14 cellular contexts compared by ENCODE assay signal in genomic region chr12:89243786-89244185, GRCh38.
DNase-seq lines count a peak whose midpoint lies in the region; ATAC-seq and TF ChIP-seq lines count a peak whose summit lies in the region.
"Had no signal": no experiment of that assay in that cellular context is flagged by ENCODE, and none has a peak within 500 bp of the region (broad histone marks: within the 10 kb centered on the region; RNA-seq: fewer than 3 reads in every experiment).

No MANE protein-coding gene starts in this region.

- H3K79me2 ChIP-seq in mesendoderm (ENCODE audit: control insufficient read depth, insufficient read depth, low read length), result no peaks in the 10 kb centered on the region

- no peak overlapping the region for H4K5ac ChIP-seq in mesendoderm (ENCODE audit: low read length)

- H3K36me3 Mint-ChIP-seq in activated CD8-positive, alpha-beta T cell treated with anti-CD3 and anti-CD28 coated beads for 36 hours (ENCODE audit: low read depth), result no peaks in the 10 kb centered on the region

- ATAC-seq in activated CD8-positive, alpha-beta T cell treated with anti-CD3 and anti-CD28 coated beads for 36 hours, result peak; percentile 25
- no peak for ATAC-seq in HG03354 (IDR thresholded peaks at IDR 0.05; ENCODE audit: poor library complexity, severe bottlenecking, unreplicated experiment)
- ATAC-seq in HG02571 (IDR thresholded peaks at IDR 0.05; ENCODE audit: unreplicated experiment), result no peak
- ATAC-seq: SK-N-SH treated with all-trans-retinoic acid at 6 μM for 48 hours had no signal

- H2BK15ac ChIP-seq in mesendoderm (replicated peaks; ENCODE audit: low read depth), result no peak overlapping the region

- no peak overlapping the region for H3K18ac ChIP-seq in mesendoderm (ENCODE audit: low read length)

- no peak overlapping the region for H3K23ac ChIP-seq in mesendoderm (ENCODE audit: low read length)

- H3K4me2 ChIP-seq in BLaER1 treated with 17β-estradiol and CSF1 and Interleukin-3, amounts not matched to agents 10 nM and 100 nM, result peak overlapping the region in 7 of 11 experiments; percentile 45 to 80 (median 72); a peak in 15 of 22 replicates
- H3K4me2 ChIP-seq in mesendoderm (ENCODE audit: low read length), result no peak overlapping the region

- intact Hi-C loops in activated CD8-positive, alpha-beta T cell treated with anti-CD3 and anti-CD28 coated beads for 36 hours (cut with micrococcal nuclease), result loop anchor here (5.0 kb wide), 1 partner anchor 81 kb away; no protein-coding TSS in a partner anchor

- peaks cover 0 to 14% (median 5%) of the 10 kb centered on the region in 11 experiments; a peak in 7 of 22 replicates for H3K9me3 ChIP-seq in BLaER1 treated with 17β-estradiol and CSF1 and Interleukin-3, amounts not matched to agents 10 nM and 100 nM (replicated peaks in 1 of 11)

- peaks cover 3% of the 10 kb centered on the region for H3K27me3 Mint-ChIP-seq in activated CD8-positive, alpha-beta T cell treated with anti-CD3 and anti-CD28 coated beads for 36 hours

- peaks cover 12 to 42% (median 25%) of the 10 kb centered on the region in 10 experiments for H3K4me1 ChIP-seq in BLaER1 treated with 17β-estradiol and CSF1 and Interleukin-3, amounts not matched to agents 10 nM and 100 nM
- peaks cover 19% of the 10 kb centered on the region for H3K4me1 ChIP-seq in mesendoderm (ENCODE audit: control insufficient read depth, low read depth, low read length)

- POLR2A ChIA-PET in activated CD8-positive, alpha-beta T cell treated with anti-CD3 and anti-CD28 coated beads for 36 hours (lab: Charles Lee), result interaction anchor here (1.0 to 2.5 kb wide), 6 partner anchors 8 to 204 kb away, joined by 3 to 10 read pairs (median 4); partner anchors contain the start of gene DUSP6

- no peaks in the 10 kb centered on the region for H3K36me3 ChIP-seq in BLaER1 treated with 17β-estradiol and CSF1 and Interleukin-3, amounts not matched to agents 10 nM and 100 nM
- H3K36me3 ChIP-seq in mesendoderm (ENCODE audit: control insufficient read depth, insufficient read depth, low read length), result no peaks in the 10 kb centered on the region

- H3K56ac ChIP-seq in mesendoderm (ENCODE audit: low read length), result peak overlapping the region; percentile 50

- H4K20me1 ChIP-seq in BLaER1 treated with 17β-estradiol and CSF1 and Interleukin-3, amounts not matched to agents 10 nM and 100 nM, result no peaks in the 10 kb centered on the region

- no peak overlapping the region for H3K4me3 ChIP-seq in BLaER1 treated with 17β-estradiol and CSF1 and Interleukin-3, amounts not matched to agents 10 nM and 100 nM
- H3K4me3 ChIP-seq in mesendoderm (ENCODE audit: low read length), result no peak overlapping the region

- no peak overlapping the region for H3K4me3 Mint-ChIP-seq in activated CD8-positive, alpha-beta T cell treated with anti-CD3 and anti-CD28 coated beads for 36 hours
- H3K4me3 Mint-ChIP-seq: endodermal cell had no signal

- peaks cover 37% of the 10 kb centered on the region for H3K4me1 Mint-ChIP-seq in activated CD8-positive, alpha-beta T cell treated with anti-CD3 and anti-CD28 coated beads for 36 hours (ENCODE audit: low read depth)

- H3K27me3 ChIP-seq in BLaER1 treated with 17β-estradiol and CSF1 and Interleukin-3, amounts not matched to agents 10 nM and 100 nM, result no peaks in the 10 kb centered on the region
- H3K27me3 ChIP-seq in mesendoderm (ENCODE audit: insufficient read depth, low read length, poor library complexity), result no peaks in the 10 kb centered on the region

- H2BK5ac ChIP-seq in mesendoderm (ENCODE audit: low read length), result peak overlapping the region; percentile 35

- H3K4ac ChIP-seq in mesendoderm (ENCODE audit: low read depth, low read length), result no peak overlapping the region

- H3K27ac Mint-ChIP-seq in activated CD8-positive, alpha-beta T cell treated with anti-CD3 and anti-CD28 coated beads for 36 hours, result peak overlapping the region; percentile 83
- H3K27ac Mint-ChIP-seq: endodermal cell had no signal

- no peak overlapping the region for H2BK120ac ChIP-seq in mesendoderm (ENCODE audit: low read depth, low read length)

- H3K79me1 ChIP-seq in mesendoderm (ENCODE audit: low read length), result no peaks in the 10 kb centered on the region

- H2AK5ac ChIP-seq in mesendoderm (ENCODE audit: low read length), result peak overlapping the region; percentile 89

- WGBS in mesendoderm (ENCODE audit: extremely low coverage, insufficient coverage, low lambda C conversion rate), result no CpG with 5 or more reads among the region's 1 CpG

- H3K9me3 Mint-ChIP-seq in activated CD8-positive, alpha-beta T cell treated with anti-CD3 and anti-CD28 coated beads for 36 hours, result peaks cover 5% of the 10 kb centered on the region
- H3K9me3 Mint-ChIP-seq: endodermal cell had no signal

- CTCF ChIA-PET in activated CD8-positive, alpha-beta T cell treated with anti-CD3 and anti-CD28 coated beads for 36 hours (lab: Charles Lee), result interaction anchor here (0.8 to 3.5 kb wide), 10 partner anchors 8 to 224 kb away, joined by 3 to 17 read pairs (median 6); no protein-coding TSS in a partner anchor

- DNase-seq in HCEC 1CT (peak; percentile 44), mesendoderm (peak; percentile 46), medulla oblongata (ENCODE audit: extremely low spot score) (no peak), putamen (ENCODE audit: low spot score) (no peak)
- DNase-seq in activated CD8-positive, alpha-beta T cell treated with anti-CD3 and anti-CD28 coated beads for 36 hours, result no peak
- DNase-seq: endodermal cell; Karpas-422; NCI-H2081; stimulated activated CD4-positive, alpha-beta T cell treated with anti-CD3 and anti-CD28 coated beads, Interleukin-4, amount 100 ng/mL, for 1 hour had no signal

- no peak overlapping the region for H4K8ac ChIP-seq in mesendoderm (ENCODE audit: low read depth, low read length)

- H3K27ac ChIP-seq in BLaER1 treated with 17β-estradiol and CSF1 and Interleukin-3, amounts not matched to agents 10 nM and 100 nM, result peak overlapping the region in 9 of 11 experiments; percentile 0 to 85 (median 65); a peak in 15 of 22 replicates
- no peak overlapping the region for H3K27ac ChIP-seq in mesendoderm (ENCODE audit: low read depth, low read length)
- H3K27ac ChIP-seq: C4-2B had no signal

- peak overlapping the region in 5 of 11 experiments; percentile 37 to 67 (median 58); a peak in 6 of 22 replicates for H3K9ac ChIP-seq in BLaER1 treated with 17β-estradiol and CSF1 and Interleukin-3, amounts not matched to agents 10 nM and 100 nM
- no peak overlapping the region for H3K9ac ChIP-seq in mesendoderm (ENCODE audit: low read length)

- no peak for TF ChIP-seq CTCF in activated CD8-positive, alpha-beta T cell treated with anti-CD3 and anti-CD28 coated beads for 36 hours (IDR thresholded peaks at IDR 0.05)

Comparison
In these comparisons a context has a peak if more than half of its experiments do, and no peak if none do; other contexts are left out.
1. DNase-seq: peak in HCEC 1CT (single experiment) and mesendoderm (single experiment); none in activated CD8-positive, alpha-beta T cell treated with anti-CD3 and anti-CD28 coated beads for 36 hours (single experiment), medulla oblongata (single experiment) and putamen (single experiment).